In genomic region chr7:24283900-24284698, GRCh38 we compare ENCODE assay signal across 8 cellular contexts. TPM values are rescaled to one million over a fixed set of nuclear protein-coding genes. Genes with fewer than 3 reads are reported as not detected.
DNase-seq lines count a peak whose midpoint lies in the region; ATAC-seq and TF ChIP-seq lines count a peak whose summit lies in the region.

Gene NPY, plus strand, starts transcription at chr7:24284190. Its CDS starts 1,051 bp downstream, at chr7:24285241.

- H3K4me1 ChIP-seq in cardiac muscle cell (ENCODE audit: low read depth): no peaks in the 10 kb centered on the region
- H3K4me1 ChIP-seq in naive thymus-derived CD4-positive, alpha-beta T cell (ENCODE audit: control insufficient read depth in 2 of 2, insufficient read depth in 2 of 2, low read length in 2 of 2): peaks cover 0 to 8% of the 10 kb centered on the region in 2 donors

- peaks cover 60% of the 10 kb centered on the region for H3K27me3 ChIP-seq in cardiac muscle cell
- peaks cover 0 to 21% of the 10 kb centered on the region in 2 donors for H3K27me3 ChIP-seq in naive thymus-derived CD4-positive, alpha-beta T cell (ENCODE audit: control insufficient read depth in 2 of 2, insufficient read depth in 2 of 2, low read length in 2 of 2)

- no peaks in the 10 kb centered on the region for H3K36me3 Mint-ChIP-seq in activated naive CD8-positive, alpha-beta T cell
- H3K36me3 Mint-ChIP-seq in naive thymus-derived CD4-positive, alpha-beta T cell: peaks cover 0 to 2% (median 0%) of the 10 kb centered on the region in 5 donors

- H3K36me3 ChIP-seq in cardiac muscle cell: no peaks in the 10 kb centered on the region
- H3K36me3 ChIP-seq in naive thymus-derived CD4-positive, alpha-beta T cell (ENCODE audit: control insufficient read depth in 2 of 3, insufficient read depth in 3 of 3, low read length in 3 of 3): no peaks in the 10 kb centered on the region

- H3K27ac Mint-ChIP-seq in activated naive CD8-positive, alpha-beta T cell: no peak within 1 kb of the TSS
- no peak within 1 kb of the TSS for H3K27ac Mint-ChIP-seq in naive thymus-derived CD4-positive, alpha-beta T cell

- DNase-seq in cardiac muscle cell (ENCODE audit: low read depth in 1 of 2, low spot score in 1 of 2): peak in 1 of 2 donors; percentile 44
- DNase-seq in Right ventricle myocardium inferior (ENCODE audit: missing footprints): no peak
- DNase-seq in naive thymus-derived CD4-positive, alpha-beta T cell: peak in 3 of 9 donors; percentile 13 to 23 (median 20)
- DNase-seq in NCI-H1092 treated with DMSO at 0.1 percent for 48 hours (lab: John Stamatoyannopoulos, UW): no peak
- DNase-seq in GDM1 (lab: John Stamatoyannopoulos, UW): no peak

- ATAC-seq in Right ventricle myocardium inferior (no peak), HG03280 (IDR thresholded peaks at IDR 0.05; ENCODE audit: unreplicated experiment) (no peak), GM21526 (IDR thresholded peaks at IDR 0.05; ENCODE audit: low FRiP score, unreplicated experiment) (no peak)
- peak; percentile 37 for ATAC-seq in naive thymus-derived CD4-positive, alpha-beta T cell

- intact Hi-C loops in Right ventricle myocardium inferior (cut with DNase I): no loop called here
- intact Hi-C loops in naive thymus-derived CD4-positive, alpha-beta T cell (cut with micrococcal nuclease): no loop called here

- peaks cover 16% of the 10 kb centered on the region for H3K4me1 Mint-ChIP-seq in activated naive CD8-positive, alpha-beta T cell (ENCODE audit: low read depth)
- H3K4me1 Mint-ChIP-seq in naive thymus-derived CD4-positive, alpha-beta T cell: peaks cover 0 to 24% (median 18%) of the 10 kb centered on the region in 7 donors

- no peaks in the 10 kb centered on the region for H3K9me3 ChIP-seq in cardiac muscle cell (ENCODE audit: low read depth)
- H3K9me3 ChIP-seq in naive thymus-derived CD4-positive, alpha-beta T cell (ENCODE audit: control insufficient read depth in 2 of 3, low read length in 3 of 3): no peaks in the 10 kb centered on the region

- no peaks in the 10 kb centered on the region for H3K9me3 Mint-ChIP-seq in activated naive CD8-positive, alpha-beta T cell (ENCODE audit: low read depth)
- peaks cover 0 to 3% (median 0%) of the 10 kb centered on the region in 11 donors for H3K9me3 Mint-ChIP-seq in naive thymus-derived CD4-positive, alpha-beta T cell

- CTCF ChIA-PET in naive thymus-derived CD4-positive, alpha-beta T cell (lab: Charles Lee): no interaction called here

- H3K27ac ChIP-seq in cardiac muscle cell: no peak within 1 kb of the TSS
- H3K27ac ChIP-seq in naive thymus-derived CD4-positive, alpha-beta T cell (ENCODE audit: low read depth, low read length): no peak within 1 kb of the TSS

- peaks cover 29% of the 10 kb centered on the region for H3K27me3 Mint-ChIP-seq in activated naive CD8-positive, alpha-beta T cell
- peaks cover 44 to 63% (median 51%) of the 10 kb centered on the region in 5 donors for H3K27me3 Mint-ChIP-seq in naive thymus-derived CD4-positive, alpha-beta T cell

- H3K4me3 ChIP-seq in cardiac muscle cell: peak within 1 kb of the TSS; percentile 26
- H3K4me3 ChIP-seq in naive thymus-derived CD4-positive, alpha-beta T cell (ENCODE audit: low read length): peak within 1 kb of the TSS; percentile 9

- TF ChIP-seq CTCF in cardiac muscle cell (IDR thresholded peaks at IDR 0.05; ENCODE audit: low read depth, low read length): no peak

- POLR2A ChIA-PET in naive thymus-derived CD4-positive, alpha-beta T cell (lab: Charles Lee): no interaction called here

- H3K4me3 Mint-ChIP-seq in activated naive CD8-positive, alpha-beta T cell: peak within 1 kb of the TSS; percentile 83
- H3K4me3 Mint-ChIP-seq in naive thymus-derived CD4-positive, alpha-beta T cell: peak within 1 kb of the TSS; percentile 62 to 88 (median 80)

RNA-seq across cellular contexts. Expression of gene NPY, which starts in this region (rescaled TPM):
- 1.5 and 5.1 TPM in 2 replicates for total RNA-seq in cardiac muscle cell
- 3.0 and 3.5 TPM in 2 replicates for polyA plus RNA-seq in cardiac muscle cell
- not detected for total RNA-seq in Right ventricle myocardium inferior
- not detected for total RNA-seq in naive thymus-derived CD4-positive, alpha-beta T cell
- not detected for polyA plus RNA-seq in naive thymus-derived CD4-positive, alpha-beta T cell

Comparison
In these comparisons a context has a peak if more than half of its experiments do, and no peak if none do; other contexts are left out.
1. Peak in ATAC-seq and H3K4me3 ChIP-seq in naive thymus-derived CD4-positive, alpha-beta T cell; RNA of the gene not detected or under 1 TPM.